23 cellular contexts compared by ENCODE assay signal in the genomic region with DNA sequence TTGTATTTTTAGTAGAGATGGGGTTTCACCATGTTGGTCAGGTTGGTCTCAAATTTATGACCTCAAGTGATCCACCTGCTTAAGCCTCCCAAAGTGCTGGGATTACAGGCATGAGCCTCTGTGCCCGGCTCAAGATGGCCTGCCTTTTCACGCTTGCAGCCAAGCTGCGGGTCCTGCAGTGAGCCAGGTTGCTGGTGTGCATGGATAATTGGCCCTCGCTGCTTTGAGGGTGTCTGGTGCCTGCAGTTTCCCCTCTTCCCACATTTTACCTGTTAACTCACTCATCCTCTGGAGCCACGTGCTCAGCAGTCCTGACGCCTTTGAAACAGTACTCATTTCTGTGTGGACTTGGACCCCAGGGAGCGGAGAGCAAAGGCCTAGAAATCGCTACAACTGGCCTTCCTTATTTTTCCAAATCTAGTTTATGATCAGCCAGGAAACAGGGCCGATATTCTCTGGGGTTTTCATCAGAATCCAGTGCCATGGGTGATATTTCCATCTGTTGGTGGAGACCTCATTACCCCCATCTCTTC. TPM values are rescaled to one million over a fixed set of nuclear protein-coding genes. Genes with fewer than 3 reads are reported as not detected.
DNase-seq lines count a peak whose midpoint lies in the region; ATAC-seq and TF ChIP-seq lines count a peak whose summit lies in the region.
"Had no signal": no experiment of that assay in that cellular context is flagged by ENCODE, and none has a peak within 500 bp of the region (broad histone marks: within the 10 kb centered on the region; RNA-seq: fewer than 3 reads in every experiment).

No MANE protein-coding gene starts in this region.

- H3K9me3 Mint-ChIP-seq in natural killer cell treated with Interleukin-12 subunit alpha and Interleukin-12 subunit beta and Interleukin-15 and Interleukin-18, amount 100 ng/mL, for 72 hours = no peaks in the 10 kb centered on the region
- no peaks in the 10 kb centered on the region for H3K9me3 Mint-ChIP-seq in natural killer cell
- no peaks in the 10 kb centered on the region for H3K9me3 Mint-ChIP-seq in activated CD8-positive, alpha-beta T cell treated with anti-CD3 and anti-CD28 coated beads for 36 hours
- H3K9me3 Mint-ChIP-seq: activated CD4-positive, alpha-beta memory T cell treated with anti-CD3 and anti-CD28 coated beads for 36 hours; activated T-cell treated with anti-CD3 and anti-CD28 coated beads, Interleukin-2, amount 50 U/mL, for 4 hours; neural progenitor cell; stimulated activated memory B cell treated with anti-CD40 and anti-IgM and Interleukin-4, amounts not matched to agents 10 μg/mL and 1 μg/mL and 100 μg/mL, for 72 hours had no signal

- CTCF ChIA-PET in activated CD8-positive, alpha-beta T cell treated with anti-CD3 and anti-CD28 coated beads for 36 hours (lab: Charles Lee) = no interaction called here

- DNase-seq in natural killer cell treated with Interleukin-12 subunit alpha and Interleukin-12 subunit beta and Interleukin-15 and Interleukin-18, amount 100 ng/mL, for 72 hours (ENCODE audit: low spot score) = no peak
- DNase-seq in natural killer cell = no peak
- DNase-seq in activated CD8-positive, alpha-beta T cell treated with anti-CD3 and anti-CD28 coated beads for 36 hours = no peak
- DNase-seq in mucosa of descending colon = peak in 2 of 3 donors; percentile 12 to 35
- no peak for DNase-seq in uterus
- no peak for DNase-seq in ecto neural progenitor cell (ENCODE audit: low spot score)
- no peak for DNase-seq in SKM-1 treated with dmso at 0.1 percent for 144 hours (lab: John Stamatoyannopoulos, UW; ENCODE audit: unreplicated experiment)
- DNase-seq in testis = no peak
- DNase-seq: activated T-cell treated with anti-CD3 and anti-CD28 coated beads, Interleukin-2, amount 50 U/mL, for 4 hours; Caco-2; EL; GOT3; KG1; kidney glomerular epithelial cell; mesendoderm; NCI-H187; NCI-H226; transverse colon had no signal

- TF ChIP-seq CTCF in natural killer cell (IDR thresholded peaks at IDR 0.05) (no peak), mucosa of descending colon (IDR thresholded peaks at IDR 0.05) (no peak), uterus (IDR thresholded peaks at IDR 0.05) (no peak), testis (IDR thresholded peaks at IDR 0.05) (no peak)
- no peak for TF ChIP-seq CTCF in activated CD8-positive, alpha-beta T cell treated with anti-CD3 and anti-CD28 coated beads for 36 hours (IDR thresholded peaks at IDR 0.05)

- H3K36me3 Mint-ChIP-seq in natural killer cell treated with Interleukin-12 subunit alpha and Interleukin-12 subunit beta and Interleukin-15 and Interleukin-18, amount 100 ng/mL, for 72 hours = no peaks in the 10 kb centered on the region
- H3K36me3 Mint-ChIP-seq in natural killer cell = no peaks in the 10 kb centered on the region
- peaks cover 42% of the 10 kb centered on the region for H3K36me3 Mint-ChIP-seq in activated CD8-positive, alpha-beta T cell treated with anti-CD3 and anti-CD28 coated beads for 36 hours (ENCODE audit: low read depth)

- 91 to 97% methylated on average over 9 of the region's 9 CpGs for WGBS in testis, 2 donors

- TF ChIP-seq POLR2A in uterus (IDR thresholded peaks at IDR 0.05) (no peak), testis (IDR thresholded peaks at IDR 0.05) (no peak)

- H3K4me3 Mint-ChIP-seq in natural killer cell treated with Interleukin-12 subunit alpha and Interleukin-12 subunit beta and Interleukin-15 and Interleukin-18, amount 100 ng/mL, for 72 hours = no peak overlapping the region
- no peak overlapping the region for H3K4me3 Mint-ChIP-seq in natural killer cell
- H3K4me3 Mint-ChIP-seq in activated CD8-positive, alpha-beta T cell treated with anti-CD3 and anti-CD28 coated beads for 36 hours = no peak overlapping the region
- H3K4me3 Mint-ChIP-seq: activated CD4-positive, alpha-beta memory T cell treated with anti-CD3 and anti-CD28 coated beads for 36 hours; activated T-cell treated with anti-CD3 and anti-CD28 coated beads, Interleukin-2, amount 50 U/mL, for 4 hours; neural progenitor cell; stimulated activated memory B cell treated with anti-CD40 and anti-IgM and Interleukin-4, amounts not matched to agents 10 μg/mL and 1 μg/mL and 100 μg/mL, for 72 hours had no signal

- intact Hi-C loops in natural killer cell (cut with micrococcal nuclease) (no loop called here), mucosa of descending colon (cut with DNase I, micrococcal nuclease) (no loop called here), uterus (cut with DNase I; ENCODE audit: low total_unique reads) (no loop called here), testis (cut with DNase I; ENCODE audit: low total_unique reads) (no loop called here)
- intact Hi-C loops in activated CD8-positive, alpha-beta T cell treated with anti-CD3 and anti-CD28 coated beads for 36 hours (cut with micrococcal nuclease) = loop anchor here (5.0 kb wide), 1 partner anchor 56 kb away; no protein-coding TSS in a partner anchor

- no peaks in the 10 kb centered on the region for H3K27me3 Mint-ChIP-seq in natural killer cell treated with Interleukin-12 subunit alpha and Interleukin-12 subunit beta and Interleukin-15 and Interleukin-18, amount 100 ng/mL, for 72 hours
- no peaks in the 10 kb centered on the region for H3K27me3 Mint-ChIP-seq in natural killer cell (ENCODE audit: low read depth in 2 of 2)
- H3K27me3 Mint-ChIP-seq in activated CD8-positive, alpha-beta T cell treated with anti-CD3 and anti-CD28 coated beads for 36 hours = no peaks in the 10 kb centered on the region
- H3K27me3 Mint-ChIP-seq: activated CD4-positive, alpha-beta memory T cell treated with anti-CD3 and anti-CD28 coated beads for 36 hours; stimulated activated memory B cell treated with anti-CD40 and anti-IgM and Interleukin-4, amounts not matched to agents 10 μg/mL and 1 μg/mL and 100 μg/mL, for 72 hours had no signal

- no peaks in the 10 kb centered on the region for H3K27me3 ChIP-seq in uterus
- H3K27me3 ChIP-seq in testis = no peaks in the 10 kb centered on the region
- H3K27me3 ChIP-seq: cardiac muscle cell, dorsolateral prefrontal cortex, neural progenitor cell, transverse colon had no signal

- no peaks in the 10 kb centered on the region for H3K36me3 ChIP-seq in mucosa of descending colon (ENCODE audit: low read depth)
- no peaks in the 10 kb centered on the region for H3K36me3 ChIP-seq in uterus
- H3K36me3 ChIP-seq in testis (ENCODE audit: low read depth, missing control alignments) = no peaks in the 10 kb centered on the region
- H3K36me3 ChIP-seq: cardiac muscle cell, neural progenitor cell had no signal

- H3K27ac Mint-ChIP-seq in natural killer cell treated with Interleukin-12 subunit alpha and Interleukin-12 subunit beta and Interleukin-15 and Interleukin-18, amount 100 ng/mL, for 72 hours = peak overlapping the region; percentile 49 to 67
- no peak overlapping the region for H3K27ac Mint-ChIP-seq in natural killer cell
- H3K27ac Mint-ChIP-seq in activated CD8-positive, alpha-beta T cell treated with anti-CD3 and anti-CD28 coated beads for 36 hours = peak overlapping the region; percentile 55
- H3K27ac Mint-ChIP-seq: activated CD4-positive, alpha-beta memory T cell treated with anti-CD3 and anti-CD28 coated beads for 36 hours; neural progenitor cell; stimulated activated memory B cell treated with anti-CD40 and anti-IgM and Interleukin-4, amounts not matched to agents 10 μg/mL and 1 μg/mL and 100 μg/mL, for 72 hours had no signal

- no peak for ATAC-seq in natural killer cell treated with Interleukin-12 subunit alpha and Interleukin-12 subunit beta and Interleukin-15 and Interleukin-18, amount 100 ng/mL, for 72 hours
- no peak for ATAC-seq in natural killer cell
- no peak for ATAC-seq in activated CD8-positive, alpha-beta T cell treated with anti-CD3 and anti-CD28 coated beads for 36 hours
- ATAC-seq in mucosa of descending colon = no peak
- ATAC-seq: activated T-cell treated with anti-CD3 and anti-CD28 coated beads, Interleukin-2, amount 50 U/mL, for 4 hours; stimulated activated memory B cell treated with anti-CD40 and anti-IgM and Interleukin-4, amounts not matched to agents 10 μg/mL and 1 μg/mL and 100 μg/mL, for 72 hours had no signal

- H3K4me1 ChIP-seq in mucosa of descending colon (ENCODE audit: low read depth) (peaks cover 6% of the 10 kb centered on the region), uterus (no peaks in the 10 kb centered on the region), testis (peaks cover 24% of the 10 kb centered on the region)
- H3K4me1 ChIP-seq: Caco-2, neural progenitor cell had no signal

- H3K27ac ChIP-seq in uterus (peak overlapping the region; percentile 44 to 74), testis (no peak overlapping the region)
- H3K27ac ChIP-seq: cardiac muscle cell, neural progenitor cell had no signal

- H3K9me3 ChIP-seq in mucosa of descending colon (no peaks in the 10 kb centered on the region), uterus (no peaks in the 10 kb centered on the region), testis (no peaks in the 10 kb centered on the region)
- H3K9me3 ChIP-seq: Caco-2, transverse colon had no signal

- H3K4me1 Mint-ChIP-seq in natural killer cell treated with Interleukin-12 subunit alpha and Interleukin-12 subunit beta and Interleukin-15 and Interleukin-18, amount 100 ng/mL, for 72 hours (ENCODE audit: low read depth in 2 of 2) = peaks cover 14 to 19% of the 10 kb centered on the region in 2 donors
- peaks cover 9 to 10% of the 10 kb centered on the region in 2 donors for H3K4me1 Mint-ChIP-seq in natural killer cell
- H3K4me1 Mint-ChIP-seq in activated CD8-positive, alpha-beta T cell treated with anti-CD3 and anti-CD28 coated beads for 36 hours (ENCODE audit: low read depth) = peaks cover 35% of the 10 kb centered on the region

- POLR2A ChIA-PET in activated CD8-positive, alpha-beta T cell treated with anti-CD3 and anti-CD28 coated beads for 36 hours (lab: Charles Lee) = interaction anchor here (1.1 kb wide), 1 partner anchor 42 kb away, joined by 3 read pairs; no protein-coding TSS in a partner anchor

- H3K4me3 ChIP-seq in mucosa of descending colon (no peak overlapping the region), uterus (no peak overlapping the region), testis (no peak overlapping the region)
- H3K4me3 ChIP-seq: cardiac muscle cell, dorsolateral prefrontal cortex, neural progenitor cell, transverse colon had no signal

RNA-seq across cellular contexts. Expression of gene TPCN1, which starts 42.2 kb away (rescaled TPM):
- total RNA-seq in natural killer cell treated with Interleukin-12 subunit alpha and Interleukin-12 subunit beta and Interleukin-15 and Interleukin-18, amount 100 ng/mL, for 72 hours = 10 to 100 TPM; 14.1 to 43.6 TPM
- total RNA-seq in natural killer cell (10 to 100 TPM in 2 of 3 donors, 1 to 10 TPM in 1; 7.2 to 21.4 (median 10.7) TPM), mucosa of descending colon (100 to 1,000 TPM in 1 of 3 donors, 10 to 100 TPM in 2; 89.9 to 133 (median 91.3) TPM), uterus (10 to 100 TPM; 21.4 to 79.8 (median 52.9) TPM), testis (10 to 100 TPM; 48.7 to 73.0 TPM)
- 10 to 100 TPM; 29.9 to 33.5 TPM for total RNA-seq in activated CD8-positive, alpha-beta T cell treated with anti-CD3 and anti-CD28 coated beads for 36 hours
- 33.4 TPM for polyA plus RNA-seq in testis (ENCODE audit: insufficient read depth, low read depth, low replicate concordance)

Comparison
In these comparisons a context has a peak if more than half of its experiments do, and no peak if none do; other contexts are left out.
1. H3K27ac Mint-ChIP-seq: peak in natural killer cell treated with Interleukin-12 subunit alpha and Interleukin-12 subunit beta and Interleukin-15 and Interleukin-18, amount 100 ng/mL, for 72 hours (2 of 2) and activated CD8-positive, alpha-beta T cell treated with anti-CD3 and anti-CD28 coated beads for 36 hours (single experiment); none in natural killer cell (0 of 2).
2. DNase-seq: peak in mucosa of descending colon (2 of 3); none in natural killer cell treated with Interleukin-12 subunit alpha and Interleukin-12 subunit beta and Interleukin-15 and Interleukin-18, amount 100 ng/mL, for 72 hours (single experiment), natural killer cell (single experiment), activated CD8-positive, alpha-beta T cell treated with anti-CD3 and anti-CD28 coated beads for 36 hours (single experiment), uterus (0 of 2), ecto neural progenitor cell (single experiment), SKM-1 treated with dmso at 0.1 percent for 144 hours (single experiment) and testis (single experiment).
3. H3K27ac ChIP-seq: peak in uterus (2 of 2); none in testis (0 of 2).